In genomic region chr5:89729623-89730390, GRCh38 we compare ENCODE assay signal across 9 cellular contexts.
DNase-seq lines count a peak whose midpoint lies in the region; ATAC-seq and TF ChIP-seq lines count a peak whose summit lies in the region.
"Had no signal": no experiment of that assay in that cellular context is flagged by ENCODE, and none has a peak within 500 bp of the region (broad histone marks: within the 10 kb centered on the region; RNA-seq: fewer than 3 reads in every experiment).

No MANE protein-coding gene starts in this region.

- no peaks in the 10 kb centered on the region for H3K9me3 Mint-ChIP-seq in Calu3 (ENCODE audit: low read depth, unreplicated experiment)

- no peak for DNase-seq in Calu3
- peak; percentile 23 for DNase-seq in RKO (ENCODE audit: low spot score)
- peak; percentile 20 for DNase-seq in kidney glomerular epithelial cell (lab: John Stamatoyannopoulos, UW)
- no peak for DNase-seq in iPS-NIHi7 (ENCODE audit: extremely low spot score)
- no peak for DNase-seq in right atrium auricular region (ENCODE audit: low spot score)
- DNase-seq in omental fat pad (ENCODE audit: low spot score): no peak
- DNase-seq: NCI-H187 had no signal

- H3K27ac Mint-ChIP-seq in Calu3 (ENCODE audit: unreplicated experiment): no peak overlapping the region

- H3K36me3 ChIP-seq in right atrium auricular region: no peaks in the 10 kb centered on the region

- no peaks in the 10 kb centered on the region for H3K27me3 ChIP-seq in right atrium auricular region

- CTCF ChIA-PET in Calu3 (lab: Charles Lee): interaction anchor here (0.6 to 2.1 kb wide), 3 partner anchors 1000 to 1015 kb away, joined by 3 to 8 read pairs (median 3); no protein-coding TSS in a partner anchor

- BruUV-seq in Calu3 (replicated peaks; lab: Mats Ljungman, UMichigan): no TSS peak

- H3K4me3 ChIP-seq in right atrium auricular region: no peak overlapping the region

- H3K27me3 Mint-ChIP-seq in Calu3 (ENCODE audit: unreplicated experiment): no peaks in the 10 kb centered on the region

- peak; percentile 53 for ATAC-seq in GM21390 (IDR thresholded peaks at IDR 0.05; ENCODE audit: unreplicated experiment)
- ATAC-seq in GM21717 (IDR thresholded peaks at IDR 0.05; ENCODE audit: unreplicated experiment): no peak
- no peak for ATAC-seq in omental fat pad (ENCODE audit: low FRiP score)

- intact Hi-C loops in Calu3 (cut with micrococcal nuclease; ENCODE audit: unreplicated experiment): loop anchor here (2.0 to 10.0 kb wide), 3 partner anchors 455 to 535 kb away; no protein-coding TSS in a partner anchor

- H3K4me3 Mint-ChIP-seq in Calu3 (ENCODE audit: low read depth, unreplicated experiment): no peak overlapping the region

- no peaks in the 10 kb centered on the region for H3K36me3 Mint-ChIP-seq in Calu3 (ENCODE audit: insufficient read depth, unreplicated experiment)

- peaks cover 9% of the 10 kb centered on the region for H3K4me1 Mint-ChIP-seq in Calu3 (ENCODE audit: low read depth, unreplicated experiment)

- H3K27ac ChIP-seq in right atrium auricular region: no peak overlapping the region

- TF ChIP-seq CTCF in Calu3 (IDR thresholded peaks at IDR 0.05; ENCODE audit: unreplicated experiment) (peak; percentile 41), right atrium auricular region (IDR thresholded peaks at IDR 0.05) (peak in 1 of 2 donors; percentile 31), omental fat pad (IDR thresholded peaks at IDR 0.05) (no peak)

- peaks cover 0 to 17% of the 10 kb centered on the region in 2 donors for H3K4me1 ChIP-seq in right atrium auricular region

- H3K9me3 ChIP-seq in right atrium auricular region: no peaks in the 10 kb centered on the region

Comparison
In these comparisons a context has a peak if more than half of its experiments do, and no peak if none do; other contexts are left out.
1. DNase-seq: peak in RKO (single experiment) and kidney glomerular epithelial cell (single experiment); none in Calu3 (single experiment), iPS-NIHi7 (single experiment), right atrium auricular region (single experiment) and omental fat pad (single experiment).